ENCODE assay signal across 27 cellular contexts in genomic region chr14:83342590-83342989, GRCh38.
A peak's percentile ranks its signal among the peaks of the same experiment; 100 is the strongest.
DNase-seq lines count a peak whose midpoint lies in the region; ATAC-seq and TF ChIP-seq lines count a peak whose summit lies in the region.
"Had no signal": no experiment of that assay in that cellular context is flagged by ENCODE, and none has a peak within 500 bp of the region (broad histone marks: within the 10 kb centered on the region; RNA-seq: fewer than 3 reads in every experiment).

No MANE protein-coding gene starts in this region.

- no peak for TF ChIP-seq RAD21 in SK-N-SH (IDR thresholded peaks at IDR 0.05; ENCODE audit: low read length)

- TF ChIP-seq CTCF in fibroblast of mammary gland (conservative IDR thresholded peaks at IDR 0.05; ENCODE audit: control insufficient read depth, insufficient read depth, low read depth, low read length): no peak
- TF ChIP-seq CTCF in upper lobe of left lung (IDR thresholded peaks at IDR 0.05): no peak
- no peak for TF ChIP-seq CTCF in SK-N-SH (IDR thresholded peaks at IDR 0.05)
- no peak for TF ChIP-seq CTCF in Peyer's patch (IDR thresholded peaks at IDR 0.05)

- in situ Hi-C loops in GM23248 (cut with MboI): no loop called here

- CTCF ChIA-PET in SK-N-SH (lab: Yijun Ruan, JAX): interaction anchor here (1.0 to 1.7 kb wide), 2 partner anchors 12 to 42 kb away, joined by 3 to 5 read pairs; no protein-coding TSS in a partner anchor

- ATAC-seq in right cardiac atrium (peak; percentile 50 to 78), upper lobe of left lung (ENCODE audit: low FRiP score in 2 of 2) (peak; percentile 32 to 34)
- no peak for ATAC-seq in naive thymus-derived CD8-positive, alpha-beta T cell
- ATAC-seq: lower lobe of right lung, WTC11 had no signal

- WGBS in GM23248 (ENCODE audit: low coverage in 1 of 2, low lambda C conversion rate in 2 of 2, missing lambda C conversion rate in 2 of 2), 2 experiments: 5 to 8% methylated on average over 8 to 9 of the region's 9 CpGs
- 53% methylated on average over 9 of the region's 9 CpGs for whole genome bisulfite sequencing in right cardiac atrium
- WGBS in upper lobe of left lung, 2 donors: 78 to 85% methylated on average over 9 of the region's 9 CpGs
- 18% methylated on average over 9 of the region's 9 CpGs for WGBS in SK-N-SH (ENCODE audit: low lambda C conversion rate)

- no peak overlapping the region for H3K27ac ChIP-seq in GM23248
- no peak overlapping the region for H3K27ac ChIP-seq in right cardiac atrium (ENCODE audit: low read length)
- H3K27ac ChIP-seq in upper lobe of left lung: no peak overlapping the region
- H3K27ac ChIP-seq in SK-N-SH (ENCODE audit: low read depth in 2 of 2, low read length in 1 of 2): no peak overlapping the region
- H3K27ac ChIP-seq in Peyer's patch: no peak overlapping the region
- H3K27ac ChIP-seq: HL-60, lower lobe of right lung, parathyroid adenoma had no signal

- H3K27ac Mint-ChIP-seq in naive thymus-derived CD8-positive, alpha-beta T cell: no peak overlapping the region
- H3K27ac Mint-ChIP-seq: activated naive CD4-positive, alpha-beta T cell treated with anti-CD3 and anti-CD28 coated beads, Interleukin-2, amount 50 U/mL, for 24 hours; activated T-helper 1 cell treated with anti-CD3 and anti-CD28 coated beads, Interleukin-12 subunit alpha, Interleukin-12 subunit beta, Interleukin-2, Interleukin-4 antibody, amounts not matched to agents 30 ng/mL and 10 ng/mL and 1 ng/mL, durations not matched to agents 14 hours and 24 hours and 36 hours; B cell; stimulated activated naive CD8-positive, alpha-beta T cell treated with anti-CD3 and anti-CD28 coated beads, Interleukin-15, Interleukin-2, amounts not matched to agents 100 ng/mL and 50 ng/mL, for 24 hours; type B pancreatic cell; WTC11 had no signal

- H2AFZ ChIP-seq in GM23248: no peak overlapping the region
- no peak overlapping the region for H2AFZ ChIP-seq in SK-N-SH (ENCODE audit: low read depth)
- H2AFZ ChIP-seq: parathyroid adenoma had no signal

- TF ChIP-seq EP300 in upper lobe of left lung (IDR thresholded peaks at IDR 0.05): no peak
- no peak for TF ChIP-seq EP300 in SK-N-SH (IDR thresholded peaks at IDR 0.05; ENCODE audit: borderline replicate concordance in 1 of 2, low read depth in 1 of 2, low read length in 1 of 2)

- H3K4me1 ChIP-seq in GM23248 (ENCODE audit: insufficient read depth) (no peaks in the 10 kb centered on the region), right cardiac atrium (ENCODE audit: control insufficient read depth, insufficient read depth, low read length) (no peaks in the 10 kb centered on the region), upper lobe of left lung (no peaks in the 10 kb centered on the region), SK-N-SH (ENCODE audit: control insufficient read depth in 1 of 2, insufficient read depth in 2 of 2, low read depth in 1 of 2, low read length in 1 of 2) (no peaks in the 10 kb centered on the region), Peyer's patch (no peaks in the 10 kb centered on the region)
- H3K4me1 ChIP-seq: lower lobe of right lung, parathyroid adenoma had no signal

- no peaks in the 10 kb centered on the region for H4K20me1 ChIP-seq in GM23248 (ENCODE audit: insufficient read depth)
- no peaks in the 10 kb centered on the region for H4K20me1 ChIP-seq in SK-N-SH (ENCODE audit: insufficient read depth)

- H3K4me3 ChIP-seq in GM23248 (no peak overlapping the region), fibroblast of mammary gland (ENCODE audit: control insufficient read depth, low read depth, low read length) (no peak overlapping the region), right cardiac atrium (ENCODE audit: low read length) (no peak overlapping the region), upper lobe of left lung (no peak overlapping the region), SK-N-SH (ENCODE audit: low read depth in 2 of 2, low read length in 1 of 2) (no peak overlapping the region), Peyer's patch (no peak overlapping the region)
- H3K4me3 ChIP-seq: lower lobe of right lung had no signal

- H3K4me3 Mint-ChIP-seq in naive thymus-derived CD8-positive, alpha-beta T cell: no peak overlapping the region
- H3K4me3 Mint-ChIP-seq: activated naive CD4-positive, alpha-beta T cell treated with anti-CD3 and anti-CD28 coated beads, Interleukin-2, amount 50 U/mL, for 24 hours; activated T-helper 1 cell treated with anti-CD3 and anti-CD28 coated beads, Interleukin-12 subunit alpha, Interleukin-12 subunit beta, Interleukin-2, Interleukin-4 antibody, amounts not matched to agents 30 ng/mL and 10 ng/mL and 1 ng/mL, durations not matched to agents 14 hours and 24 hours and 36 hours; B cell; stimulated activated naive CD8-positive, alpha-beta T cell treated with anti-CD3 and anti-CD28 coated beads, Interleukin-15, Interleukin-2, amounts not matched to agents 100 ng/mL and 50 ng/mL, for 24 hours; type B pancreatic cell; WTC11 had no signal

- peak; percentile 39 for DNase-seq in GM23248
- DNase-seq in fibroblast of mammary gland (ENCODE audit: low read depth): peak; percentile 36
- peak; percentile 68 to 78 (median 70) for DNase-seq in right cardiac atrium
- no peak for DNase-seq in upper lobe of left lung
- no peak for DNase-seq in SK-N-SH
- no peak for DNase-seq in Peyer's patch
- DNase-seq in NOMO-1 treated with dmso at 0.1 percent for 144 hours (lab: John Stamatoyannopoulos, UW; ENCODE audit: unreplicated experiment): no peak
- no peak for DNase-seq in naive thymus-derived CD8-positive, alpha-beta T cell
- DNase-seq: activated CD4-positive, alpha-beta T cell treated with anti-CD3 and anti-CD28 coated beads, Interleukin-2, amount 50 U/mL, for 4 hours; anterior cingulate cortex; caudate nucleus; DMS153; hypothalamus; NCI-H1105; NCI-H2081; NCI-H226; NCI-H774; T-helper 9 cell had no signal

- no peaks in the 10 kb centered on the region for H3K36me3 Mint-ChIP-seq in naive thymus-derived CD8-positive, alpha-beta T cell
- H3K36me3 Mint-ChIP-seq: activated naive CD4-positive, alpha-beta T cell treated with anti-CD3 and anti-CD28 coated beads, Interleukin-2, amount 50 U/mL, for 24 hours; type B pancreatic cell; WTC11 had no signal

- no peak overlapping the region for H3K4me2 ChIP-seq in GM23248 (ENCODE audit: unreplicated experiment)
- no peak overlapping the region for H3K4me2 ChIP-seq in SK-N-SH

- TF ChIP-seq POLR2A in upper lobe of left lung (IDR thresholded peaks at IDR 0.05) (no peak), Peyer's patch (IDR thresholded peaks at IDR 0.05) (no peak)

- H3F3A ChIP-seq in GM23248 (ENCODE audit: insufficient read depth): no peaks in the 10 kb centered on the region
- H3F3A ChIP-seq in SK-N-SH (replicated peaks; ENCODE audit: insufficient read depth): no peaks in the 10 kb centered on the region

- peaks cover 0 to 27% (median 9%) of the 10 kb centered on the region in 9 donors for H3K9me3 Mint-ChIP-seq in naive thymus-derived CD8-positive, alpha-beta T cell
- H3K9me3 Mint-ChIP-seq: type B pancreatic cell had no signal

- H3K36me3 ChIP-seq in GM23248 (ENCODE audit: low read depth): no peaks in the 10 kb centered on the region
- H3K36me3 ChIP-seq in upper lobe of left lung: no peaks in the 10 kb centered on the region
- no peaks in the 10 kb centered on the region for H3K36me3 ChIP-seq in SK-N-SH (replicated peaks in 1 of 2; ENCODE audit: control insufficient read depth in 1 of 2, insufficient read depth in 2 of 2, low read length in 1 of 2)
- no peaks in the 10 kb centered on the region for H3K36me3 ChIP-seq in Peyer's patch
- H3K36me3 ChIP-seq: lower lobe of right lung had no signal

- H3K9me3 ChIP-seq in GM23248 (ENCODE audit: low read depth): no peaks in the 10 kb centered on the region
- H3K9me3 ChIP-seq in right cardiac atrium (ENCODE audit: control insufficient read depth, low read length): no peaks in the 10 kb centered on the region
- no peaks in the 10 kb centered on the region for H3K9me3 ChIP-seq in upper lobe of left lung
- peaks cover 6% of the 10 kb centered on the region; the same call in 1 of the 2 replicates for H3K9me3 ChIP-seq in SK-N-SH
- no peaks in the 10 kb centered on the region for H3K9me3 ChIP-seq in Peyer's patch
- H3K9me3 ChIP-seq: lower lobe of right lung had no signal

- H3K9ac ChIP-seq in GM23248 (no peak overlapping the region), SK-N-SH (no peak overlapping the region)
- H3K9ac ChIP-seq: parathyroid adenoma had no signal

- POLR2A ChIA-PET in SK-N-SH (lab: Yijun Ruan, JAX): no interaction called here
- POLR2A ChIA-PET in naive thymus-derived CD8-positive, alpha-beta T cell (lab: Charles Lee): interaction anchor here (0.7 kb wide), 1 partner anchor 115 kb away, joined by 4 read pairs; no protein-coding TSS in a partner anchor

- no peaks in the 10 kb centered on the region for H3K4me1 Mint-ChIP-seq in naive thymus-derived CD8-positive, alpha-beta T cell
- H3K4me1 Mint-ChIP-seq: activated naive CD4-positive, alpha-beta T cell treated with anti-CD3 and anti-CD28 coated beads, Interleukin-2, amount 50 U/mL, for 24 hours; B cell; WTC11 had no signal

- H3K27me3 Mint-ChIP-seq in naive thymus-derived CD8-positive, alpha-beta T cell: no peaks in the 10 kb centered on the region
- H3K27me3 Mint-ChIP-seq: activated naive CD4-positive, alpha-beta T cell treated with anti-CD3 and anti-CD28 coated beads, Interleukin-2, amount 50 U/mL, for 24 hours; B cell; stimulated activated naive CD8-positive, alpha-beta T cell treated with anti-CD3 and anti-CD28 coated beads, Interleukin-15, Interleukin-2, amounts not matched to agents 100 ng/mL and 50 ng/mL, for 24 hours; type B pancreatic cell had no signal

- intact Hi-C loops in right cardiac atrium (cut with DNase I): no loop called here

- H3K79me2 ChIP-seq in GM23248 (ENCODE audit: insufficient read depth): no peaks in the 10 kb centered on the region
- H3K79me2 ChIP-seq in SK-N-SH (ENCODE audit: insufficient read depth): no peaks in the 10 kb centered on the region
- H3K79me2 ChIP-seq: parathyroid adenoma had no signal

- H3K9me2 ChIP-seq in GM23248 (ENCODE audit: insufficient read depth) (no peaks in the 10 kb centered on the region), SK-N-SH (no peaks in the 10 kb centered on the region; the same call in 1 of the 2 replicates)

- H3K27me3 ChIP-seq in GM23248 (replicated peaks; ENCODE audit: insufficient read depth) (no peaks in the 10 kb centered on the region), right cardiac atrium (ENCODE audit: control insufficient read depth, insufficient read depth) (no peaks in the 10 kb centered on the region), upper lobe of left lung (no peaks in the 10 kb centered on the region), SK-N-SH (ENCODE audit: insufficient read depth) (no peaks in the 10 kb centered on the region), Peyer's patch (no peaks in the 10 kb centered on the region)

TF ChIP-seq in SK-N-SH, 30 proteins besides CTCF, POLR2A, EP300 and RAD21 (continues in another document):
- TF ChIP-seq, protein P1, sequence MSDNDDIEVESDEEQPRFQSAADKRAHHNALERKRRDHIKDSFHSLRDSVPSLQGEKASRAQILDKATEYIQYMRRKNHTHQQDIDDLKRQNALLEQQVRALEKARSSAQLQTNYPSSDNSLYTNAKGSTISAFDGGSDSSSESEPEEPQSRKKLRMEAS (IDR thresholded peaks at IDR 0.05; ENCODE audit: low read depth): no peak
- TF ChIP-seq SMC3 (IDR thresholded peaks at IDR 0.05; ENCODE audit: low read depth, low read length) (no peak), CHD2 (IDR thresholded peaks at IDR 0.05; ENCODE audit: low read length, partially characterized antibody) (no peak), YY1 (IDR thresholded peaks at IDR 0.05; ENCODE audit: low read depth) (no peak), TEAD4 (IDR thresholded peaks at IDR 0.05; ENCODE audit: borderline replicate concordance, insufficient read depth) (no peak)

Comparison
In these comparisons a context has a peak if more than half of its experiments do, and no peak if none do; other contexts are left out.
1. DNase-seq: peak in GM23248 (single experiment), fibroblast of mammary gland (single experiment) and right cardiac atrium (3 of 3); none in upper lobe of left lung (0 of 2), SK-N-SH (single experiment), Peyer's patch (0 of 3), NOMO-1 treated with dmso at 0.1 percent for 144 hours (single experiment) and naive thymus-derived CD8-positive, alpha-beta T cell (0 of 10).
2. ATAC-seq: peak in right cardiac atrium (2 of 2) and upper lobe of left lung (2 of 2); none in naive thymus-derived CD8-positive, alpha-beta T cell (0 of 2).